Comparison of ENCODE assay signal across 17 cellular contexts in the genomic region with DNA sequence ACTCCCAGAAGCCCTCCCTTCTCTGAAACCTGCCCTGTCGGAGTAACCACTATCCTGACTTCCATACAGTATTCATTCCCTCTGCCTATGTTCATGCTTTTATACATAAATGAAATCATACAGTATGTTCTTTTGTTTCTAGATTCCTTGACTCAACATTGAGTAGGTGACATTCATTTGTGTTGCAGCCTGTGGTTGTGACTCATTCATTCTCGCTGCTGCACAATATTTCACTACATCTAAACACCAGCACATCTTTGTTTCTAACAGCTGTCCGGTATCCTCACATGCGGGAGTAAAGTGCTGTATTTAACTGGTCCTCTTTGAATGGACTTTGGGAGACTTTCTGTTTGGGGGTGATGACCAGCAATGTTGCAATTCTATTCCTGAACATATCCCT.
DNase-seq lines count a peak whose midpoint lies in the region; ATAC-seq and TF ChIP-seq lines count a peak whose summit lies in the region.
"Had no signal": no experiment of that assay in that cellular context is flagged by ENCODE, and none has a peak within 500 bp of the region (broad histone marks: within the 10 kb centered on the region; RNA-seq: fewer than 3 reads in every experiment).

No MANE protein-coding gene starts in this region.

- TF ChIP-seq CTCF in fibroblast of villous mesenchyme (IDR thresholded peaks at IDR 0.05; ENCODE audit: insufficient read depth, low read depth, low read length) = no peak
- TF ChIP-seq CTCF in psoas muscle (IDR thresholded peaks at IDR 0.05) = no peak
- no peak for TF ChIP-seq CTCF in right atrium auricular region (IDR thresholded peaks at IDR 0.05)

- peak; percentile 75 for DNase-seq in AG08395 (ENCODE audit: low spot score)
- peak; percentile 94 for DNase-seq in HCEC 1CT
- peak; percentile 74 for DNase-seq in fibroblast of villous mesenchyme (ENCODE audit: low read depth)
- no peak for DNase-seq in psoas muscle
- DNase-seq in right atrium auricular region (ENCODE audit: low spot score) = no peak
- no peak for DNase-seq in Ammon's horn (ENCODE audit: low spot score)
- DNase-seq: activated CD8-positive, alpha-beta T cell treated with anti-CD3 and anti-CD28 coated beads for 36 hours; left lung; NCI-H1694; NCI-H446 treated with DMSO at 0.1 percent for 48 hours; stomach had no signal

- H3K27ac Mint-ChIP-seq in activated T-helper 17 cell treated with anti-CD3 and anti-CD28 coated beads, Interleukin-2, amount 50 U/mL, for 72 hours = no peak overlapping the region
- H3K27ac Mint-ChIP-seq: activated CD8-positive, alpha-beta T cell treated with anti-CD3 and anti-CD28 coated beads for 36 hours; dendritic cell treated with granulocyte-macrophage colony-stimulating factor and Interleukin-4, amounts not matched to agents 40 ng/mL and 50 ng/mL, for 4 days had no signal

- H3K36me3 ChIP-seq in psoas muscle (ENCODE audit: insufficient read depth in 1 of 2, low read depth in 1 of 2) = no peaks in the 10 kb centered on the region
- H3K36me3 ChIP-seq in right atrium auricular region = no peaks in the 10 kb centered on the region
- H3K36me3 ChIP-seq: esophagus muscularis mucosa, left lung, stomach had no signal

- H3K27ac ChIP-seq in psoas muscle (no peak overlapping the region), right atrium auricular region (no peak overlapping the region)
- H3K27ac ChIP-seq: esophagus muscularis mucosa, KMS-11, left lung, parathyroid adenoma, stomach had no signal

- peak; percentile 46 for ATAC-seq in activated T-helper 17 cell treated with anti-CD3 and anti-CD28 coated beads, Interleukin-2, amount 50 U/mL, for 72 hours (replicated peaks)
- ATAC-seq in psoas muscle = no peak
- no peak for ATAC-seq in GM19452 (IDR thresholded peaks at IDR 0.05; ENCODE audit: unreplicated experiment)
- ATAC-seq: activated CD8-positive, alpha-beta T cell treated with anti-CD3 and anti-CD28 coated beads for 36 hours; left lung had no signal

- H3K36me3 Mint-ChIP-seq in activated T-helper 17 cell treated with anti-CD3 and anti-CD28 coated beads, Interleukin-2, amount 50 U/mL, for 72 hours (ENCODE audit: low read depth) = no peaks in the 10 kb centered on the region

- H3K27me3 ChIP-seq in psoas muscle (ENCODE audit: insufficient read depth in 3 of 3, low read length in 2 of 3) (peaks cover 0 to 7% (median 5%) of the 10 kb centered on the region in 3 donors), right atrium auricular region (no peaks in the 10 kb centered on the region)
- H3K27me3 ChIP-seq: esophagus muscularis mucosa had no signal

- H3K4me3 ChIP-seq in fibroblast of villous mesenchyme (ENCODE audit: low read depth, low read length) = no peak overlapping the region
- H3K4me3 ChIP-seq in psoas muscle = no peak overlapping the region
- H3K4me3 ChIP-seq in right atrium auricular region = no peak overlapping the region
- H3K4me3 ChIP-seq: esophagus muscularis mucosa, left lung, stomach had no signal

- H3K9me3 ChIP-seq in psoas muscle = peaks cover 5% of the 10 kb centered on the region
- peaks cover 0 to 11% of the 10 kb centered on the region in 2 donors for H3K9me3 ChIP-seq in right atrium auricular region

- no peak overlapping the region for H3K4me3 Mint-ChIP-seq in activated T-helper 17 cell treated with anti-CD3 and anti-CD28 coated beads, Interleukin-2, amount 50 U/mL, for 72 hours
- H3K4me3 Mint-ChIP-seq: activated CD8-positive, alpha-beta T cell treated with anti-CD3 and anti-CD28 coated beads for 36 hours; dendritic cell treated with granulocyte-macrophage colony-stimulating factor and Interleukin-4, amounts not matched to agents 40 ng/mL and 50 ng/mL, for 4 days had no signal

- H3K4me1 ChIP-seq in psoas muscle (no peaks in the 10 kb centered on the region), right atrium auricular region (no peaks in the 10 kb centered on the region)
- H3K4me1 ChIP-seq: esophagus muscularis mucosa, left lung, parathyroid adenoma, stomach had no signal

- no peaks in the 10 kb centered on the region for H3K27me3 Mint-ChIP-seq in activated T-helper 17 cell treated with anti-CD3 and anti-CD28 coated beads, Interleukin-2, amount 50 U/mL, for 72 hours
- H3K27me3 Mint-ChIP-seq: activated CD8-positive, alpha-beta T cell treated with anti-CD3 and anti-CD28 coated beads for 36 hours had no signal

- 83 to 87% (median 86%) methylated on average over 4 of the region's 4 CpGs for WGBS in psoas muscle, 3 donors

- no peaks in the 10 kb centered on the region for H3K4me1 Mint-ChIP-seq in activated T-helper 17 cell treated with anti-CD3 and anti-CD28 coated beads, Interleukin-2, amount 50 U/mL, for 72 hours

- H3K9me3 Mint-ChIP-seq in activated T-helper 17 cell treated with anti-CD3 and anti-CD28 coated beads, Interleukin-2, amount 50 U/mL, for 72 hours = no peaks in the 10 kb centered on the region
- H3K9me3 Mint-ChIP-seq: activated CD8-positive, alpha-beta T cell treated with anti-CD3 and anti-CD28 coated beads for 36 hours had no signal

- intact Hi-C loops in psoas muscle (cut with DNase I) = no loop called here

Comparison
In these comparisons a context has a peak if more than half of its experiments do, and no peak if none do; other contexts are left out.
1. DNase-seq: peak in AG08395 (single experiment), HCEC 1CT (single experiment) and fibroblast of villous mesenchyme (single experiment); none in psoas muscle (0 of 2), right atrium auricular region (single experiment) and Ammon's horn (single experiment).